ENCODE assay signal across 8 cellular contexts in genomic region chr9:33817327-33818166, GRCh38. TPM values are rescaled to one million over a fixed set of nuclear protein-coding genes. Genes with fewer than 3 reads are reported as not detected.
DNase-seq lines count a peak whose midpoint lies in the region; ATAC-seq and FAIRE-seq lines count a peak whose summit lies in the region.

No MANE protein-coding gene starts in this region.

- H3K4me1 ChIP-seq in trophoblast cell (ENCODE audit: control insufficient read depth in 1 of 2, insufficient read depth in 2 of 2, low read length in 2 of 2), result peaks cover 0 to 7% of the 10 kb centered on the region in 2 experiments

- H3K9ac ChIP-seq in trophoblast cell (ENCODE audit: low read length), result peak overlapping the region; percentile 100

- intact Hi-C loops in Right ventricle myocardium superior (cut with DNase I), result no loop called here

- H3K14ac ChIP-seq in trophoblast cell (ENCODE audit: low read length), result peak overlapping the region; percentile 100

- H4K91ac ChIP-seq in trophoblast cell (ENCODE audit: low read depth, low read length), result peak overlapping the region; percentile 98

- peak overlapping the region; percentile 85 for H3K27ac Mint-ChIP-seq in activated naive CD8-positive, alpha-beta T cell treated with anti-CD3 and anti-CD28 coated beads for 36 hours

- H3K36me3 Mint-ChIP-seq in activated naive CD8-positive, alpha-beta T cell treated with anti-CD3 and anti-CD28 coated beads for 36 hours, result peaks cover 12% of the 10 kb centered on the region

- WGBS in trophoblast cell (ENCODE audit: extremely low coverage, insufficient coverage, insufficient read length), result no CpG with 5 or more reads among the region's 81 CpGs

- FAIRE-seq in urothelium cell line (lab: Jason Lieb, UNC), result no peak

- H3K4me3 Mint-ChIP-seq in activated naive CD8-positive, alpha-beta T cell treated with anti-CD3 and anti-CD28 coated beads for 36 hours, result peak overlapping the region; percentile 93

- H3K9me3 ChIP-seq in trophoblast cell (ENCODE audit: insufficient read depth, low read depth, low read length), result no peaks in the 10 kb centered on the region

- H3K18ac ChIP-seq in trophoblast cell (ENCODE audit: low read length), result peak overlapping the region; percentile 100

- peak overlapping the region; percentile 94 for H3K4me3 ChIP-seq in trophoblast cell (ENCODE audit: low read depth, low read length)

- peak overlapping the region; percentile 100 for H2AK5ac ChIP-seq in trophoblast cell (ENCODE audit: low read length)

- ATAC-seq in GM19328 (IDR thresholded peaks at IDR 0.05; ENCODE audit: unreplicated experiment) (peak; percentile 15), Right ventricle myocardium superior (ENCODE audit: poor library complexity) (peak; percentile 33)

- DNase-seq in CMK (ENCODE audit: low read depth) (peak; percentile 67), HK-2 (ENCODE audit: unreplicated experiment) (peak; percentile 59), SK-N-DZ (ENCODE audit: low spot score) (peak; percentile 83), Right ventricle myocardium superior (peak; percentile 68), trophoblast cell (peak; percentile 69 to 77), urothelium cell line (ENCODE audit: low spot score) (peak; percentile 78)
- peak; percentile 55 for DNase-seq in activated naive CD8-positive, alpha-beta T cell treated with anti-CD3 and anti-CD28 coated beads for 36 hours

- H4K8ac ChIP-seq in trophoblast cell (ENCODE audit: low read depth, low read length), result peak overlapping the region; percentile 100

- H2BK12ac ChIP-seq in trophoblast cell (ENCODE audit: low read length), result peak overlapping the region; percentile 71

- H3K27me3 Mint-ChIP-seq in activated naive CD8-positive, alpha-beta T cell treated with anti-CD3 and anti-CD28 coated beads for 36 hours, result no peaks in the 10 kb centered on the region

- peaks cover 19% of the 10 kb centered on the region for H3K79me1 ChIP-seq in trophoblast cell (ENCODE audit: low read length)

- H3K9me3 Mint-ChIP-seq in activated naive CD8-positive, alpha-beta T cell treated with anti-CD3 and anti-CD28 coated beads for 36 hours, result no peaks in the 10 kb centered on the region

- H2AFZ ChIP-seq in trophoblast cell (ENCODE audit: insufficient read depth, low read length, poor library complexity), result peak overlapping the region; percentile 93

- peak overlapping the region; percentile 88 for H3K4me2 ChIP-seq in trophoblast cell (ENCODE audit: low read length)

- peak overlapping the region; percentile 100 for H3K27ac ChIP-seq in trophoblast cell (ENCODE audit: low read depth, low read length)

- H3K23ac ChIP-seq in trophoblast cell (ENCODE audit: low read length), result peak overlapping the region; percentile 83

- peaks cover 42% of the 10 kb centered on the region for H3K4me1 Mint-ChIP-seq in activated naive CD8-positive, alpha-beta T cell treated with anti-CD3 and anti-CD28 coated beads for 36 hours

- H4K12ac ChIP-seq in trophoblast cell (ENCODE audit: low read depth, low read length), result peak overlapping the region; percentile 100

- peak overlapping the region; percentile 98 for H2BK5ac ChIP-seq in trophoblast cell (ENCODE audit: low read depth, low read length, poor library complexity)

- no peaks in the 10 kb centered on the region for H3K27me3 ChIP-seq in trophoblast cell (ENCODE audit: insufficient read depth, low read length)

- H3K36me3 ChIP-seq in trophoblast cell (ENCODE audit: control insufficient read depth in 1 of 2, insufficient read depth in 2 of 2, low read length in 2 of 2), result no peaks in the 10 kb centered on the region

- H3K4ac ChIP-seq in trophoblast cell (ENCODE audit: low read depth, low read length), result peak overlapping the region; percentile 100

- peaks cover 32% of the 10 kb centered on the region for H3K79me2 ChIP-seq in trophoblast cell (ENCODE audit: control insufficient read depth, insufficient read depth, low read length, poor library complexity)

- peak overlapping the region; percentile 100 for H2BK120ac ChIP-seq in trophoblast cell (ENCODE audit: insufficient read depth, low read length, poor library complexity)

RNA-seq across cellular contexts. Expression of gene UBE2R2, which starts 0.6 kb away (rescaled TPM):
- polyA plus RNA-seq in SK-N-DZ (2014; cell fraction: cytosol; rRNA removed), result 44.1 and 44.9 TPM in 2 replicates
- polyA plus RNA-seq in SK-N-DZ (2014; cell fraction: nucleus; rRNA removed), result 18.8 and 22.8 TPM in 2 replicates
- total RNA-seq in activated naive CD8-positive, alpha-beta T cell treated with anti-CD3 and anti-CD28 coated beads for 36 hours, result 10 to 100 TPM; 34.5 to 36.2 TPM
- 44.4 TPM for total RNA-seq in Right ventricle myocardium superior
- polyA plus RNA-seq in trophoblast cell (2013), result 55.1 and 56.2 TPM in 2 replicates

RNA-seq across cellular contexts. Expression of gene PRSS3, which starts 22.2 kb away (rescaled TPM):
- 7.3 and 9.3 TPM in 2 replicates for polyA plus RNA-seq in SK-N-DZ (2014; cell fraction: cytosol; rRNA removed)
- polyA plus RNA-seq in SK-N-DZ (2014; cell fraction: nucleus; rRNA removed), result 2.3 and 2.9 TPM in 2 replicates
- not detected for total RNA-seq in activated naive CD8-positive, alpha-beta T cell treated with anti-CD3 and anti-CD28 coated beads for 36 hours
- not detected for total RNA-seq in Right ventricle myocardium superior
- not detected in 2 replicates for polyA plus RNA-seq in trophoblast cell (2013)

Comparison
In these comparisons a context has a peak if more than half of its experiments do, and no peak if none do; other contexts are left out.
1. Peak in every context shown above with its lines: DNase-seq, ATAC-seq, H3K4me3 ChIP-seq and H3K27ac ChIP-seq.